In the genomic region with DNA sequence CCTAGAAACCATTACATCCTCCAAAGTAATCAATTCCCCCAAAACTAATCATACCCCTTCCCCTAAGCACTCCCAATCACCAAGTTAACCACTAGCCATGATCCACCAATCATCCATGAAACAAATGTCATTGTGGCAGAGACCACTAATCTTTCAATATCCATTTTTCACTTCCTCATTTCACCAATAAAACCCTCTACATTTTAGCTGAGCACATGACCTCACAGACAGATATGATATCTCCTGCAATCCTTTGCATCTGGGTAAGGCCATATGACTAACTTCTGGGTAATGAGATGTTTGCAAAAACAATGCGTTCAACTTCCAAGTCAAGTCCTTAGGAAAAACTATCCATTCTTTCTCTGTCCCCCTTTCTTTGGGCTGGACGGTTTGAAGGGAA, we compare ENCODE assay signal across 1 cellular context.
TF ChIP-seq lines count a peak whose summit lies in the region.

No MANE protein-coding gene starts in this region.

TF ChIP-seq in K562, 482 proteins besides CTCF, POLR2A, EP300 and RAD21 (continues in another document):
- TF ChIP-seq, protein P1, sequence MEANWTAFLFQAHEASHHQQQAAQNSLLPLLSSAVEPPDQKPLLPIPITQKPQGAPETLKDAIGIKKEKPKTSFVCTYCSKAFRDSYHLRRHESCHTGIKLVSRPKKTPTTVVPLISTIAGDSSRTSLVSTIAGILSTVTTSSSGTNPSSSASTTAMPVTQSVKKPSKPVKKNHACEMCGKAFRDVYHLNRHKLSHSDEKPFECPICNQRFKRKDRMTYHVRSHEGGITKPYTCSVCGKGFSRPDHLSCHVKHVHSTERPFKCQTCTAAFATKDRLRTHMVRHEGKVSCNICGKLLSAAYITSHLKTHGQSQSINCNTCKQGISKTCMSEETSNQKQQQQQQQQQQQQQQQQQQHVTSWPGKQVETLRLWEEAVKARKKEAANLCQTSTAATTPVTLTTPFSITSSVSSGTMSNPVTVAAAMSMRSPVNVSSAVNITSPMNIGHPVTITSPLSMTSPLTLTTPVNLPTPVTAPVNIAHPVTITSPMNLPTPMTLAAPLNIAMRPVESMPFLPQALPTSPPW (CRISPR knock-in tag; IDR thresholded peaks at IDR 0.05), result no peak
- TF ChIP-seq SMARCE1 (IDR thresholded peaks at IDR 0.05) (peak; percentile 64; the same call in 1 of the 2 replicates), HNRNPL (IDR thresholded peaks at IDR 0.05; ENCODE audit: low read depth, low read length) (no peak), NR4A1 (CRISPR knock-in tag; IDR thresholded peaks at IDR 0.05) (no peak), NR4A1 (tag; IDR thresholded peaks at IDR 0.05) (no peak), ARNT (IDR thresholded peaks at IDR 0.05) (no peak), ZNF766 (CRISPR knock-in tag; conservative IDR thresholded peaks at IDR 0.05) (0 out of 2 replicates have a peak, but pooled peaks have one; percentile 29), ARHGAP35 (IDR thresholded peaks at IDR 0.05; ENCODE audit: partially characterized antibody) (no peak), ZNF444 (CRISPR knock-in tag; IDR thresholded peaks at IDR 0.05) (no peak), EGR1 (conservative IDR thresholded peaks at IDR 0.05) (no peak), SUPT5H (IDR thresholded peaks at IDR 0.05) (no peak), NFE2 (IDR thresholded peaks at IDR 0.05; ENCODE audit: low read depth) (no peak), SPI1 (IDR thresholded peaks at IDR 0.05; ENCODE audit: borderline replicate concordance, low read depth, low read length) (peak; percentile 78; the same call in 1 of the 2 replicates), OTX1 (CRISPR knock-in tag; IDR thresholded peaks at IDR 0.05) (no peak), ZNF717 (CRISPR knock-in tag; IDR thresholded peaks at IDR 0.05) (no peak), SP2 (IDR thresholded peaks at IDR 0.05; ENCODE audit: extremely low read depth, low read depth, low read length, poor library complexity, severe bottlenecking) (no peak), GATA2 (CRISPR knock-in tag; IDR thresholded peaks at IDR 0.05) (no peak), RBBP5 (IDR thresholded peaks at IDR 0.05; ENCODE audit: borderline replicate concordance, insufficient read depth, low read length, poor library complexity, severe bottlenecking) (no peak), ZNF77 (CRISPR knock-in tag; IDR thresholded peaks at IDR 0.05) (no peak), GABPA (tag; conservative IDR thresholded peaks at IDR 0.05; ENCODE audit: low read depth) (no peak), NCOA6 (IDR thresholded peaks at IDR 0.05) (no peak), ZNF253 (CRISPR knock-in tag; conservative IDR thresholded peaks at IDR 0.05) (no peak), NUFIP1 (IDR thresholded peaks at IDR 0.05; ENCODE audit: partially characterized antibody) (no peak), SAFB2 (IDR thresholded peaks at IDR 0.05; ENCODE audit: borderline replicate concordance, low read depth, low read length, severe bottlenecking) (no peak), GABPB1 (CRISPR knock-in tag; IDR thresholded peaks at IDR 0.05) (no peak), L3MBTL2 (IDR thresholded peaks at IDR 0.05) (no peak), KLF1 (tag; IDR thresholded peaks at IDR 0.05) (no peak), PTRF (tag; IDR thresholded peaks at IDR 0.05) (no peak), ZNF274 (IDR thresholded peaks at IDR 0.05; ENCODE audit: borderline replicate concordance, low read depth, low read length) (no peak), ZNF41 (CRISPR knock-in tag; conservative IDR thresholded peaks at IDR 0.05) (no peak), TEAD4 (IDR thresholded peaks at IDR 0.05; ENCODE audit: low read length) (0 out of 2 replicates have a peak, but pooled peaks have one; percentile 14), TEAD4 (CRISPR knock-in tag; IDR thresholded peaks at IDR 0.05; ENCODE audit: borderline replicate concordance) (no peak), SRF (CRISPR knock-in tag; IDR thresholded peaks at IDR 0.05) (no peak), ZNF324 (CRISPR knock-in tag; IDR thresholded peaks at IDR 0.05) (no peak), LARP7 (IDR thresholded peaks at IDR 0.05) (no peak), RFX1 (IDR thresholded peaks at IDR 0.05) (no peak), DPF2 (IDR thresholded peaks at IDR 0.05) (0 out of 2 replicates have a peak, but pooled peaks have one; percentile 12), STAG1 (CRISPR knock-in tag; IDR thresholded peaks at IDR 0.05; ENCODE audit: borderline replicate concordance) (no peak), NRF1 (conservative IDR thresholded peaks at IDR 0.05 in 1 of 2, IDR thresholded peaks at IDR 0.05 in 1 of 2) (no peak), ETV6 (IDR thresholded peaks at IDR 0.05; ENCODE audit: borderline replicate concordance in 1 of 2, low read depth in 2 of 2, low read length in 1 of 2) (no peak), ETV6 (CRISPR knock-in tag; IDR thresholded peaks at IDR 0.05; ENCODE audit: borderline replicate concordance) (no peak), KLF16 (IDR thresholded peaks at IDR 0.05) (no peak), FOXJ3 (CRISPR knock-in tag; IDR thresholded peaks at IDR 0.05) (no peak), ARID1B (IDR thresholded peaks at IDR 0.05) (peak; percentile 49), HMG20B (CRISPR knock-in tag; IDR thresholded peaks at IDR 0.05) (no peak), SOX6 (IDR thresholded peaks at IDR 0.05) (peak; percentile 29; the same call in 1 of the 2 replicates), MEIS2 (IDR thresholded peaks at IDR 0.05; ENCODE audit: partially characterized antibody) (peak; percentile 38), ETV5 (CRISPR knock-in tag; IDR thresholded peaks at IDR 0.05; ENCODE audit: low read depth) (no peak), FOSL1 (tag; conservative IDR thresholded peaks at IDR 0.05) (peak; percentile 62), FOS (IDR thresholded peaks at IDR 0.05; ENCODE audit: extremely low read depth, insufficient read length) (no peak), POLR2G (IDR thresholded peaks at IDR 0.05; ENCODE audit: low read depth, low read length) (no peak)
- TF ChIP-seq, protein P2, sequence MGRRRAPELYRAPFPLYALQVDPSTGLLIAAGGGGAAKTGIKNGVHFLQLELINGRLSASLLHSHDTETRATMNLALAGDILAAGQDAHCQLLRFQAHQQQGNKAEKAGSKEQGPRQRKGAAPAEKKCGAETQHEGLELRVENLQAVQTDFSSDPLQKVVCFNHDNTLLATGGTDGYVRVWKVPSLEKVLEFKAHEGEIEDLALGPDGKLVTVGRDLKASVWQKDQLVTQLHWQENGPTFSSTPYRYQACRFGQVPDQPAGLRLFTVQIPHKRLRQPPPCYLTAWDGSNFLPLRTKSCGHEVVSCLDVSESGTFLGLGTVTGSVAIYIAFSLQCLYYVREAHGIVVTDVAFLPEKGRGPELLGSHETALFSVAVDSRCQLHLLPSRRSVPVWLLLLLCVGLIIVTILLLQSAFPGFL (CRISPR knock-in tag; IDR thresholded peaks at IDR 0.05), result no peak
- TF ChIP-seq, protein P3, sequence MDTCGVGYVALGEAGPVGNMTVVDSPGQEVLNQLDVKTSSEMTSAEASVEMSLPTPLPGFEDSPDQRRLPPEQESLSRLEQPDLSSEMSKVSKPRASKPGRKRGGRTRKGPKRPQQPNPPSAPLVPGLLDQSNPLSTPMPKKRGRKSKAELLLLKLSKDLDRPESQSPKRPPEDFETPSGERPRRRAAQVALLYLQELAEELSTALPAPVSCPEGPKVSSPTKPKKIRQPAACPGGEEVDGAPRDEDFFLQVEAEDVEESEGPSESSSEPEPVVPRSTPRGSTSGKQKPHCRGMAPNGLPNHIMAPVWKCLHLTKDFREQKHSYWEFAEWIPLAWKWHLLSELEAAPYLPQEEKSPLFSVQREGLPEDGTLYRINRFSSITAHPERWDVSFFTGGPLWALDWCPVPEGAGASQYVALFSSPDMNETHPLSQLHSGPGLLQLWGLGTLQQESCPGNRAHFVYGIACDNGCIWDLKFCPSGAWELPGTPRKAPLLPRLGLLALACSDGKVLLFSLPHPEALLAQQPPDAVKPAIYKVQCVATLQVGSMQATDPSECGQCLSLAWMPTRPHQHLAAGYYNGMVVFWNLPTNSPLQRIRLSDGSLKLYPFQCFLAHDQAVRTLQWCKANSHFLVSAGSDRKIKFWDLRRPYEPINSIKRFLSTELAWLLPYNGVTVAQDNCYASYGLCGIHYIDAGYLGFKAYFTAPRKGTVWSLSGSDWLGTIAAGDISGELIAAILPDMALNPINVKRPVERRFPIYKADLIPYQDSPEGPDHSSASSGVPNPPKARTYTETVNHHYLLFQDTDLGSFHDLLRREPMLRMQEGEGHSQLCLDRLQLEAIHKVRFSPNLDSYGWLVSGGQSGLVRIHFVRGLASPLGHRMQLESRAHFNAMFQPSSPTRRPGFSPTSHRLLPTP (IDR thresholded peaks at IDR 0.05; ENCODE audit: borderline replicate concordance, extremely low read depth, insufficient read length), result no peak
- TF ChIP-seq, protein P4, sequence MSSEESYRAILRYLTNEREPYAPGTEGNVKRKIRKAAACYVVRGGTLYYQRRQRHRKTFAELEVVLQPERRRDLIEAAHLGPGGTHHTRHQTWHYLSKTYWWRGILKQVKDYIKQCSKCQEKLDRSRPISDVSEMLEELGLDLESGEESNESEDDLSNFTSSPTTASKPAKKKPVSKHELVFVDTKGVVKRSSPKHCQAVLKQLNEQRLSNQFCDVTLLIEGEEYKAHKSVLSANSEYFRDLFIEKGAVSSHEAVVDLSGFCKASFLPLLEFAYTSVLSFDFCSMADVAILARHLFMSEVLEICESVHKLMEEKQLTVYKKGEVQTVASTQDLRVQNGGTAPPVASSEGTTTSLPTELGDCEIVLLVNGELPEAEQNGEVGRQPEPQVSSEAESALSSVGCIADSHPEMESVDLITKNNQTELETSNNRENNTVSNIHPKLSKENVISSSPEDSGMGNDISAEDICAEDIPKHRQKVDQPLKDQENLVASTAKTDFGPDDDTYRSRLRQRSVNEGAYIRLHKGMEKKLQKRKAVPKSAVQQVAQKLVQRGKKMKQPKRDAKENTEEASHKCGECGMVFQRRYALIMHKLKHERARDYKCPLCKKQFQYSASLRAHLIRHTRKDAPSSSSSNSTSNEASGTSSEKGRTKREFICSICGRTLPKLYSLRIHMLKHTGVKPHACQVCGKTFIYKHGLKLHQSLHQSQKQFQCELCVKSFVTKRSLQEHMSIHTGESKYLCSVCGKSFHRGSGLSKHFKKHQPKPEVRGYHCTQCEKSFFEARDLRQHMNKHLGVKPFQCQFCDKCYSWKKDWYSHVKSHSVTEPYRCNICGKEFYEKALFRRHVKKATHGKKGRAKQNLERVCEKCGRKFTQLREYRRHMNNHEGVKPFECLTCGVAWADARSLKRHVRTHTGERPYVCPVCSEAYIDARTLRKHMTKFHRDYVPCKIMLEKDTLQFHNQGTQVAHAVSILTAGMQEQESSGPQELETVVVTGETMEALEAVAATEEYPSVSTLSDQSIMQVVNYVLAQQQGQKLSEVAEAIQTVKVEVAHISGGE (CRISPR knock-in tag; IDR thresholded peaks at IDR 0.05), result no peak
- TF ChIP-seq, protein P5, sequence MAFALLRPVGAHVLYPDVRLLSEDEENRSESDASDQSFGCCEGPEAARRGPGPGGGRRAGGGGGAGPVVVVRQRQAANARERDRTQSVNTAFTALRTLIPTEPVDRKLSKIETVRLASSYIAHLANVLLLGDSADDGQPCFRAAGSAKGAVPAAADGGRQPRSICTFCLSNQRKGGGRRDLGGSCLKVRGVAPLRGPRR (CRISPR knock-in tag; IDR thresholded peaks at IDR 0.05), result no peak
- TF ChIP-seq, protein P6, sequence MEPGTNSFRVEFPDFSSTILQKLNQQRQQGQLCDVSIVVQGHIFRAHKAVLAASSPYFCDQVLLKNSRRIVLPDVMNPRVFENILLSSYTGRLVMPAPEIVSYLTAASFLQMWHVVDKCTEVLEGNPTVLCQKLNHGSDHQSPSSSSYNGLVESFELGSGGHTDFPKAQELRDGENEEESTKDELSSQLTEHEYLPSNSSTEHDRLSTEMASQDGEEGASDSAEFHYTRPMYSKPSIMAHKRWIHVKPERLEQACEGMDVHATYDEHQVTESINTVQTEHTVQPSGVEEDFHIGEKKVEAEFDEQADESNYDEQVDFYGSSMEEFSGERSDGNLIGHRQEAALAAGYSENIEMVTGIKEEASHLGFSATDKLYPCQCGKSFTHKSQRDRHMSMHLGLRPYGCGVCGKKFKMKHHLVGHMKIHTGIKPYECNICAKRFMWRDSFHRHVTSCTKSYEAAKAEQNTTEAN (CRISPR knock-in tag; IDR thresholded peaks at IDR 0.05), result no peak
- TF ChIP-seq, protein P7, sequence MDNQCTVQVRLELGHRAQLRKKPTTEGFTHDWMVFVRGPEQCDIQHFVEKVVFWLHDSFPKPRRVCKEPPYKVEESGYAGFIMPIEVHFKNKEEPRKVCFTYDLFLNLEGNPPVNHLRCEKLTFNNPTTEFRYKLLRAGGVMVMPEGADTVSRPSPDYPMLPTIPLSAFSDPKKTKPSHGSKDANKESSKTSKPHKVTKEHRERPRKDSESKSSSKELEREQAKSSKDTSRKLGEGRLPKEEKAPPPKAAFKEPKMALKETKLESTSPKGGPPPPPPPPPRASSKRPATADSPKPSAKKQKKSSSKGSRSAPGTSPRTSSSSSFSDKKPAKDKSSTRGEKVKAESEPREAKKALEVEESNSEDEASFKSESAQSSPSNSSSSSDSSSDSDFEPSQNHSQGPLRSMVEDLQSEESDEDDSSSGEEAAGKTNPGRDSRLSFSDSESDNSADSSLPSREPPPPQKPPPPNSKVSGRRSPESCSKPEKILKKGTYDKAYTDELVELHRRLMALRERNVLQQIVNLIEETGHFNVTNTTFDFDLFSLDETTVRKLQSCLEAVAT (IDR thresholded peaks at IDR 0.05), result no peak
- TF ChIP-seq, protein P8, sequence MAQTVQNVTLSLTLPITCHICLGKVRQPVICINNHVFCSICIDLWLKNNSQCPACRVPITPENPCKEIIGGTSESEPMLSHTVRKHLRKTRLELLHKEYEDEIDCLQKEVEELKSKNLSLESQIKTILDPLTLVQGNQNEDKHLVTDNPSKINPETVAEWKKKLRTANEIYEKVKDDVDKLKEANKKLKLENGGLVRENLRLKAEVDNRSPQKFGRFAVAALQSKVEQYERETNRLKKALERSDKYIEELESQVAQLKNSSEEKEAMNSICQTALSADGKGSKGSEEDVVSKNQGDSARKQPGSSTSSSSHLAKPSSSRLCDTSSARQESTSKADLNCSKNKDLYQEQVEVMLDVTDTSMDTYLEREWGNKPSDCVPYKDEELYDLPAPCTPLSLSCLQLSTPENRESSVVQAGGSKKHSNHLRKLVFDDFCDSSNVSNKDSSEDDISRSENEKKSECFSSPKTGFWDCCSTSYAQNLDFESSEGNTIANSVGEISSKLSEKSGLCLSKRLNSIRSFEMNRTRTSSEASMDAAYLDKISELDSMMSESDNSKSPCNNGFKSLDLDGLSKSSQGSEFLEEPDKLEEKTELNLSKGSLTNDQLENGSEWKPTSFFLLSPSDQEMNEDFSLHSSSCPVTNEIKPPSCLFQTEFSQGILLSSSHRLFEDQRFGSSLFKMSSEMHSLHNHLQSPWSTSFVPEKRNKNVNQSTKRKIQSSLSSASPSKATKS (CRISPR knock-in tag; IDR thresholded peaks at IDR 0.05), result no peak
- TF ChIP-seq, protein P9, sequence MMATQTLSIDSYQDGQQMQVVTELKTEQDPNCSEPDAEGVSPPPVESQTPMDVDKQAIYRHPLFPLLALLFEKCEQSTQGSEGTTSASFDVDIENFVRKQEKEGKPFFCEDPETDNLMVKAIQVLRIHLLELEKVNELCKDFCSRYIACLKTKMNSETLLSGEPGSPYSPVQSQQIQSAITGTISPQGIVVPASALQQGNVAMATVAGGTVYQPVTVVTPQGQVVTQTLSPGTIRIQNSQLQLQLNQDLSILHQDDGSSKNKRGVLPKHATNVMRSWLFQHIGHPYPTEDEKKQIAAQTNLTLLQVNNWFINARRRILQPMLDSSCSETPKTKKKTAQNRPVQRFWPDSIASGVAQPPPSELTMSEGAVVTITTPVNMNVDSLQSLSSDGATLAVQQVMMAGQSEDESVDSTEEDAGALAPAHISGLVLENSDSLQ (IDR thresholded peaks at IDR 0.05), result 0 out of 2 replicates have a peak, but pooled peaks have one; percentile 8
